ENCODE assay signal across 8 cellular contexts in genomic region chr20:24842591-24843442, GRCh38.
A peak's percentile ranks its signal among the peaks of the same experiment; 100 is the strongest.
DNase-seq lines count a peak whose midpoint lies in the region; ATAC-seq lines count a peak whose summit lies in the region.

No MANE protein-coding gene starts in this region.

- DNase-seq in SIG-M5 treated with dmso at 0.1 percent for 504 hours (lab: John Stamatoyannopoulos, UW; ENCODE audit: unreplicated experiment) (peak; percentile 50), SIG-M5 (lab: John Stamatoyannopoulos, UW) (no peak), NOMO-1 treated with DMSO at 0.1 percent for 48 hours (lab: John Stamatoyannopoulos, UW; ENCODE audit: unreplicated experiment) (peak; percentile 69), NCI-H187 treated with DMSO at 0.1 percent for 48 hours (lab: John Stamatoyannopoulos, UW) (no peak), glomerular visceral epithelial cell (ENCODE audit: extremely low spot score) (no peak)
- DNase-seq in stimulated activated naive CD8-positive, alpha-beta T cell treated with anti-CD3 and anti-CD28 coated beads, Interleukin-15, amount 100 ng/mL, for 72 hours, result no peak
- no peak for DNase-seq in activated T-helper 1 cell treated with anti-CD3 and anti-CD28 coated beads, Interleukin-12 subunit alpha, Interleukin-12 subunit beta, Interleukin-2, Interleukin-4 antibody, amounts not matched to agents 30 ng/mL and 10 ng/mL and 1 ng/mL, durations not matched to agents 14 hours and 24 hours and 36 hours (ENCODE audit: low spot score)

- peaks cover 38% of the 10 kb centered on the region for H3K27me3 Mint-ChIP-seq in stimulated activated naive CD8-positive, alpha-beta T cell treated with anti-CD3 and anti-CD28 coated beads, Interleukin-15, amount 100 ng/mL, for 72 hours
- H3K27me3 Mint-ChIP-seq in activated T-helper 1 cell treated with anti-CD3 and anti-CD28 coated beads, Interleukin-12 subunit alpha, Interleukin-12 subunit beta, Interleukin-2, Interleukin-4 antibody, amounts not matched to agents 30 ng/mL and 10 ng/mL and 1 ng/mL, durations not matched to agents 14 hours and 24 hours and 36 hours (ENCODE audit: insufficient read depth), result peaks cover 11% of the 10 kb centered on the region

- H3K27ac Mint-ChIP-seq in stimulated activated naive CD8-positive, alpha-beta T cell treated with anti-CD3 and anti-CD28 coated beads, Interleukin-15, amount 100 ng/mL, for 72 hours, result no peak overlapping the region
- no peak overlapping the region for H3K27ac Mint-ChIP-seq in activated T-helper 1 cell treated with anti-CD3 and anti-CD28 coated beads, Interleukin-12 subunit alpha, Interleukin-12 subunit beta, Interleukin-2, Interleukin-4 antibody, amounts not matched to agents 30 ng/mL and 10 ng/mL and 1 ng/mL, durations not matched to agents 14 hours and 24 hours and 36 hours

- H3K4me3 Mint-ChIP-seq in stimulated activated naive CD8-positive, alpha-beta T cell treated with anti-CD3 and anti-CD28 coated beads, Interleukin-15, amount 100 ng/mL, for 72 hours, result no peak overlapping the region
- no peak overlapping the region for H3K4me3 Mint-ChIP-seq in activated T-helper 1 cell treated with anti-CD3 and anti-CD28 coated beads, Interleukin-12 subunit alpha, Interleukin-12 subunit beta, Interleukin-2, Interleukin-4 antibody, amounts not matched to agents 30 ng/mL and 10 ng/mL and 1 ng/mL, durations not matched to agents 14 hours and 24 hours and 36 hours

- H3K9me3 Mint-ChIP-seq in stimulated activated naive CD8-positive, alpha-beta T cell treated with anti-CD3 and anti-CD28 coated beads, Interleukin-15, amount 100 ng/mL, for 72 hours, result peaks cover 18 to 20% of the 10 kb centered on the region in 2 donors
- H3K9me3 Mint-ChIP-seq in activated T-helper 1 cell treated with anti-CD3 and anti-CD28 coated beads, Interleukin-12 subunit alpha, Interleukin-12 subunit beta, Interleukin-2, Interleukin-4 antibody, amounts not matched to agents 30 ng/mL and 10 ng/mL and 1 ng/mL, durations not matched to agents 14 hours and 24 hours and 36 hours, result peaks cover 6% of the 10 kb centered on the region

- peak; percentile 89 for ATAC-seq in HG02884 (IDR thresholded peaks at IDR 0.05; ENCODE audit: unreplicated experiment)
- peak; percentile 64 for ATAC-seq in stimulated activated naive CD8-positive, alpha-beta T cell treated with anti-CD3 and anti-CD28 coated beads, Interleukin-15, amount 100 ng/mL, for 72 hours

- intact Hi-C loops in activated T-helper 1 cell treated with anti-CD3 and anti-CD28 coated beads, Interleukin-12 subunit alpha, Interleukin-12 subunit beta, Interleukin-2, Interleukin-4 antibody, amounts not matched to agents 30 ng/mL and 10 ng/mL and 1 ng/mL, durations not matched to agents 14 hours and 24 hours and 36 hours (cut with micrococcal nuclease), result no loop called here

- H3K36me3 Mint-ChIP-seq in activated T-helper 1 cell treated with anti-CD3 and anti-CD28 coated beads, Interleukin-12 subunit alpha, Interleukin-12 subunit beta, Interleukin-2, Interleukin-4 antibody, amounts not matched to agents 30 ng/mL and 10 ng/mL and 1 ng/mL, durations not matched to agents 14 hours and 24 hours and 36 hours (ENCODE audit: low read depth), result no peaks in the 10 kb centered on the region

- H3K4me1 Mint-ChIP-seq in stimulated activated naive CD8-positive, alpha-beta T cell treated with anti-CD3 and anti-CD28 coated beads, Interleukin-15, amount 100 ng/mL, for 72 hours, result peaks cover 6% of the 10 kb centered on the region
- no peaks in the 10 kb centered on the region for H3K4me1 Mint-ChIP-seq in activated T-helper 1 cell treated with anti-CD3 and anti-CD28 coated beads, Interleukin-12 subunit alpha, Interleukin-12 subunit beta, Interleukin-2, Interleukin-4 antibody, amounts not matched to agents 30 ng/mL and 10 ng/mL and 1 ng/mL, durations not matched to agents 14 hours and 24 hours and 36 hours (ENCODE audit: low read depth)

Comparison
In these comparisons a context has a peak if more than half of its experiments do, and no peak if none do; other contexts are left out.
1. DNase-seq: peak in SIG-M5 treated with dmso at 0.1 percent for 504 hours (single experiment) and NOMO-1 treated with DMSO at 0.1 percent for 48 hours (single experiment); none in SIG-M5 (single experiment), stimulated activated naive CD8-positive, alpha-beta T cell treated with anti-CD3 and anti-CD28 coated beads, Interleukin-15, amount 100 ng/mL, for 72 hours (0 of 2), NCI-H187 treated with DMSO at 0.1 percent for 48 hours (single experiment), activated T-helper 1 cell treated with anti-CD3 and anti-CD28 coated beads, Interleukin-12 subunit alpha, Interleukin-12 subunit beta, Interleukin-2, Interleukin-4 antibody, amounts not matched to agents 30 ng/mL and 10 ng/mL and 1 ng/mL, durations not matched to agents 14 hours and 24 hours and 36 hours (single experiment) and glomerular visceral epithelial cell (single experiment).